ENCODE assay signal across 10 cellular contexts in genomic region chr7:26151096-26151495, GRCh38. TPM values are rescaled to one million over a fixed set of nuclear protein-coding genes. Genes with fewer than 3 reads are reported as not detected.
DNase-seq lines count a peak whose midpoint lies in the region; ATAC-seq and TF ChIP-seq lines count a peak whose summit lies in the region.
"Had no signal": no experiment of that assay in that cellular context is flagged by ENCODE, and none has a peak within 500 bp of the region (broad histone marks: within the 10 kb centered on the region; RNA-seq: fewer than 3 reads in every experiment).

No MANE protein-coding gene starts in this region.

- H3K27ac Mint-ChIP-seq in activated B cell treated with CpG ODN at 0.5 μM for 24 hours (peak overlapping the region; percentile 39), naive B cell (peak overlapping the region in 4 of 6 donors; percentile 66 to 84 (median 75))

- H3K9me3 ChIP-seq in gastrocnemius medialis: no peaks in the 10 kb centered on the region
- H3K9me3 ChIP-seq: left lung had no signal

- intact Hi-C loops in activated B cell treated with CpG ODN at 0.5 μM for 24 hours (cut with micrococcal nuclease): loop anchor here (5.0 kb wide), 3 partner anchors 141 to 1011 kb away; partner anchors contain the start of gene SNX10
- intact Hi-C loops in gastrocnemius medialis (cut with DNase I; ENCODE audit: low total_unique reads): no loop called here

- CTCF ChIA-PET in activated B cell treated with CpG ODN at 0.5 μM for 24 hours (lab: Charles Lee): interaction anchor here (0.8 to 3.0 kb wide), 8 partner anchors 44 to 215 kb away, joined by 3 to 15 read pairs (median 4); partner anchors contain the start of gene CBX3

- H3K4me1 ChIP-seq in gastrocnemius medialis: peaks cover 0 to 3% of the 10 kb centered on the region in 2 donors

- H3K4me1 Mint-ChIP-seq in activated B cell treated with CpG ODN at 0.5 μM for 24 hours (peaks cover 37% of the 10 kb centered on the region), naive B cell (peaks cover 35 to 43% (median 41%) of the 10 kb centered on the region in 3 donors)

- POLR2A ChIA-PET in activated B cell treated with CpG ODN at 0.5 μM for 24 hours (lab: Charles Lee): interaction anchor here (0.5 to 2.2 kb wide), 6 partner anchors 16 to 143 kb away, joined by 3 to 72 read pairs (median 6); partner anchors contain the start of genes CBX3 and HNRNPA2B1

- H3K4me3 Mint-ChIP-seq in activated B cell treated with CpG ODN at 0.5 μM for 24 hours (peak overlapping the region; percentile 94), naive B cell (peak overlapping the region; percentile 77 to 96 (median 92))

- no peaks in the 10 kb centered on the region for H3K36me3 Mint-ChIP-seq in activated B cell treated with CpG ODN at 0.5 μM for 24 hours (ENCODE audit: low read depth)
- H3K36me3 Mint-ChIP-seq in naive B cell: no peaks in the 10 kb centered on the region

- ATAC-seq in activated B cell treated with CpG ODN at 0.5 μM for 24 hours (ENCODE audit: low read depth) (no peak), naive B cell (ENCODE audit: low read depth in 2 of 2) (no peak), gastrocnemius medialis (no peak), HG02973 (IDR thresholded peaks at IDR 0.05; ENCODE audit: unreplicated experiment) (no peak), GM18519 (IDR thresholded peaks at IDR 0.05; ENCODE audit: low FRiP score, unreplicated experiment) (no peak), HG03354 (IDR thresholded peaks at IDR 0.05; ENCODE audit: poor library complexity, severe bottlenecking, unreplicated experiment) (no peak)

- no peak overlapping the region for H3K27ac ChIP-seq in gastrocnemius medialis

- peak overlapping the region; percentile 87 for H3K4me3 ChIP-seq in Jurkat, Clone E6-1 (ENCODE audit: low read length)
- no peak overlapping the region for H3K4me3 ChIP-seq in gastrocnemius medialis

- H3K27me3 Mint-ChIP-seq in activated B cell treated with CpG ODN at 0.5 μM for 24 hours (peaks cover under 1% of the 10 kb centered on the region), naive B cell (peaks cover 0 to 5% (median 0%) of the 10 kb centered on the region in 3 donors)

- H3K36me3 ChIP-seq in gastrocnemius medialis: no peaks in the 10 kb centered on the region
- H3K36me3 ChIP-seq: left lung had no signal

- no peaks in the 10 kb centered on the region for H3K9me3 Mint-ChIP-seq in activated B cell treated with CpG ODN at 0.5 μM for 24 hours
- H3K9me3 Mint-ChIP-seq in naive B cell: peaks cover 0 to 3% (median 0%) of the 10 kb centered on the region in 7 donors

- peaks cover 34 to 44% (median 37%) of the 10 kb centered on the region in 3 donors for H3K27me3 ChIP-seq in gastrocnemius medialis

- no peak for TF ChIP-seq CTCF in activated B cell treated with CpG ODN at 0.5 μM for 24 hours (IDR thresholded peaks at IDR 0.05)
- TF ChIP-seq CTCF in gastrocnemius medialis (IDR thresholded peaks at IDR 0.05 in 4 of 5, conservative IDR thresholded peaks at IDR 0.05 in 1 of 5): no peak

- no peak for TF ChIP-seq POLR2A in gastrocnemius medialis (IDR thresholded peaks at IDR 0.05)

- DNase-seq in DMS 273 (lab: John Stamatoyannopoulos, UW; ENCODE audit: unreplicated experiment) (peak; percentile 95), activated B cell treated with CpG ODN at 0.5 μM for 24 hours (no peak), naive B cell (no peak), gastrocnemius medialis (no peak)
- DNase-seq in Jurkat, Clone E6-1 (ENCODE audit: low read depth, low spot score): peak; percentile 65
- DNase-seq: NCI-H2081 treated with DMSO at 0.1 percent for 48 hours had no signal

- in situ Hi-C loops in gastrocnemius medialis (cut with MboI; ENCODE audit: low sequenced_read_pairs in 4 of 4): no loop called here

RNA-seq across cellular contexts. Expression of gene NFE2L3, which starts 0.9 kb away (rescaled TPM):
- polyA plus RNA-seq in Jurkat, Clone E6-1 (2012; ENCODE audit: insufficient read depth, insufficient read length): 25.8 TPM
- total RNA-seq in activated B cell treated with CpG ODN at 0.5 μM for 24 hours: 2.7 and 3.0 TPM in 2 replicates
- polyA plus RNA-seq in naive B cell (ENCODE audit: low read depth in 6 of 6): 1 to 10 TPM in 5 of 6 donors, under 1 TPM in 1; 0.93 to 4.1 (median 2.4) TPM
- 1 to 10 TPM; 1.1 to 6.2 (median 1.7) TPM for total RNA-seq in gastrocnemius medialis

RNA-seq across cellular contexts. Expression of gene HNRNPA2B1, which starts 49.5 kb away (rescaled TPM):
- polyA plus RNA-seq in Jurkat, Clone E6-1 (2012; ENCODE audit: insufficient read depth, insufficient read length): 1,958 TPM
- total RNA-seq in activated B cell treated with CpG ODN at 0.5 μM for 24 hours (618 and 634 TPM in 2 replicates), gastrocnemius medialis (100 to 1,000 TPM; 155 to 242 (median 166) TPM)
- 100 to 1,000 TPM; 585 to 820 (median 621) TPM for polyA plus RNA-seq in naive B cell (ENCODE audit: low read depth in 6 of 6)

RNA-seq across cellular contexts. Expression of gene CBX3, which starts 50.4 kb away (rescaled TPM):
- polyA plus RNA-seq in Jurkat, Clone E6-1 (2012; ENCODE audit: insufficient read depth, insufficient read length): 591 TPM
- total RNA-seq in activated B cell treated with CpG ODN at 0.5 μM for 24 hours (123 and 125 TPM in 2 replicates), gastrocnemius medialis (10 to 100 TPM; 42.0 to 60.1 (median 48.8) TPM)
- 100 to 1,000 TPM in 2 of 6 donors, 10 to 100 TPM in 4; 83.0 to 153 (median 94.2) TPM for polyA plus RNA-seq in naive B cell (ENCODE audit: low read depth in 6 of 6)

Comparison
In these comparisons a context has a peak if more than half of its experiments do, and no peak if none do; other contexts are left out.
1. DNase-seq: peak in DMS 273 (single experiment) and Jurkat, Clone E6-1 (single experiment); none in activated B cell treated with CpG ODN at 0.5 μM for 24 hours (single experiment), naive B cell (single experiment) and gastrocnemius medialis (0 of 2).